Comparison of ENCODE assay signal across 8 cellular contexts in genomic region chr13:110116072-110116487, GRCh38.
DNase-seq lines count a peak whose midpoint lies in the region; ATAC-seq and TF ChIP-seq lines count a peak whose summit lies in the region.

No MANE protein-coding gene starts in this region.

- H3K36me3 Mint-ChIP-seq in activated CD8-positive, alpha-beta T cell treated with anti-CD3 and anti-CD28 coated beads for 36 hours (ENCODE audit: low read depth) = no peaks in the 10 kb centered on the region
- no peaks in the 10 kb centered on the region for H3K36me3 Mint-ChIP-seq in osteocyte (ENCODE audit: unreplicated experiment)

- CTCF ChIA-PET in activated CD8-positive, alpha-beta T cell treated with anti-CD3 and anti-CD28 coated beads for 36 hours (lab: Charles Lee) = interaction anchor here (0.7 to 2.0 kb wide), 8 partner anchors 16 to 1156 kb away, joined by 3 to 8 read pairs (median 3); no protein-coding TSS in a partner anchor

- intact Hi-C loops in activated CD8-positive, alpha-beta T cell treated with anti-CD3 and anti-CD28 coated beads for 36 hours (cut with micrococcal nuclease) = loop anchor here (5.0 kb wide), 1 partner anchor 1154 kb away; no protein-coding TSS in a partner anchor
- intact Hi-C loops in vagina (cut with DNase I) = no loop called here

- H3K27me3 Mint-ChIP-seq in activated CD8-positive, alpha-beta T cell treated with anti-CD3 and anti-CD28 coated beads for 36 hours = peaks cover 16% of the 10 kb centered on the region
- peaks cover 4% of the 10 kb centered on the region for H3K27me3 Mint-ChIP-seq in osteocyte (ENCODE audit: unreplicated experiment)

- H3K4me1 ChIP-seq in vagina = no peaks in the 10 kb centered on the region

- H3K4me1 Mint-ChIP-seq in activated CD8-positive, alpha-beta T cell treated with anti-CD3 and anti-CD28 coated beads for 36 hours (ENCODE audit: low read depth) = no peaks in the 10 kb centered on the region
- peaks cover 26% of the 10 kb centered on the region for H3K4me1 Mint-ChIP-seq in osteocyte (ENCODE audit: unreplicated experiment)

- H3K9me3 ChIP-seq in vagina = no peaks in the 10 kb centered on the region

- no peak for ATAC-seq in activated CD4-positive, CD25-positive, alpha-beta regulatory T cell treated with anti-CD3 and anti-CD28 coated beads, Interleukin-2, amount 50 U/mL, for 24 hours
- ATAC-seq in activated CD8-positive, alpha-beta T cell treated with anti-CD3 and anti-CD28 coated beads for 36 hours = peak; percentile 78

- H3K9me3 Mint-ChIP-seq in activated CD8-positive, alpha-beta T cell treated with anti-CD3 and anti-CD28 coated beads for 36 hours = no peaks in the 10 kb centered on the region
- H3K9me3 Mint-ChIP-seq in osteocyte (ENCODE audit: unreplicated experiment) = no peaks in the 10 kb centered on the region

- peak; percentile 88 for TF ChIP-seq CTCF in activated CD8-positive, alpha-beta T cell treated with anti-CD3 and anti-CD28 coated beads for 36 hours (IDR thresholded peaks at IDR 0.05)
- peak; percentile 83 for TF ChIP-seq CTCF in osteocyte (IDR thresholded peaks at IDR 0.05)
- TF ChIP-seq CTCF in vagina (IDR thresholded peaks at IDR 0.05) = peak in 1 of 3 experiments; percentile 39

- POLR2A ChIA-PET in activated CD8-positive, alpha-beta T cell treated with anti-CD3 and anti-CD28 coated beads for 36 hours (lab: Charles Lee) = no interaction called here

- no peak for TF ChIP-seq POLR2A in vagina (IDR thresholded peaks at IDR 0.05)

- H3K36me3 ChIP-seq in vagina = no peaks in the 10 kb centered on the region

- no peak overlapping the region for H3K4me3 ChIP-seq in vagina

- no peak overlapping the region for H3K27ac ChIP-seq in vagina

- H3K27me3 ChIP-seq in vagina = no peaks in the 10 kb centered on the region

- peak; percentile 2 to 5 (median 3) for DNase-seq in activated CD4-positive, CD25-positive, alpha-beta regulatory T cell (lab: John Stamatoyannopoulos, UW)
- DNase-seq in HuH-7.5 (ENCODE audit: low spot score) (peak; percentile 21), fibroblast of gingiva (ENCODE audit: low read depth) (peak; percentile 84), osteocyte (ENCODE audit: extremely low spot score, unreplicated experiment) (peak; percentile 90), vagina (ENCODE audit: extremely low spot score in 2 of 2) (no peak), SW480 (ENCODE audit: low spot score) (no peak)
- DNase-seq in activated CD8-positive, alpha-beta T cell treated with anti-CD3 and anti-CD28 coated beads for 36 hours = peak; percentile 60

- H3K27ac Mint-ChIP-seq in activated CD8-positive, alpha-beta T cell treated with anti-CD3 and anti-CD28 coated beads for 36 hours = no peak overlapping the region
- H3K27ac Mint-ChIP-seq in osteocyte (ENCODE audit: unreplicated experiment) = no peak overlapping the region

- no peak overlapping the region for H3K4me3 Mint-ChIP-seq in activated CD8-positive, alpha-beta T cell treated with anti-CD3 and anti-CD28 coated beads for 36 hours
- H3K4me3 Mint-ChIP-seq in osteocyte (ENCODE audit: unreplicated experiment) = peak overlapping the region; percentile 67

Comparison
In these comparisons a context has a peak if more than half of its experiments do, and no peak if none do; other contexts are left out.
1. DNase-seq: peak in activated CD4-positive, CD25-positive, alpha-beta regulatory T cell (4 of 4), HuH-7.5 (single experiment), activated CD8-positive, alpha-beta T cell treated with anti-CD3 and anti-CD28 coated beads for 36 hours (single experiment), fibroblast of gingiva (single experiment) and osteocyte (single experiment); none in vagina (0 of 2) and SW480 (single experiment).